In genomic region chr2:156341482-156342251, GRCh38 we compare ENCODE assay signal across 8 cellular contexts. TPM values are rescaled to one million over a fixed set of nuclear protein-coding genes. Genes with fewer than 3 reads are reported as not detected.
DNase-seq lines count a peak whose midpoint lies in the region; ATAC-seq lines count a peak whose summit lies in the region.

No MANE protein-coding gene starts in this region.

- peak overlapping the region; percentile 91 for H3K4me3 Mint-ChIP-seq in activated T-cell treated with anti-CD3 and anti-CD28 coated beads, Interleukin-2, amount 50 U/mL, for 24 hours

- H3K27ac Mint-ChIP-seq in activated T-cell treated with anti-CD3 and anti-CD28 coated beads, Interleukin-2, amount 50 U/mL, for 24 hours = peak overlapping the region; percentile 99

- no peaks in the 10 kb centered on the region for H3K9me3 ChIP-seq in esophagus (ENCODE audit: control insufficient read depth in 2 of 2, insufficient read depth in 1 of 2, low read depth in 1 of 2, low read length in 1 of 2)
- H3K9me3 ChIP-seq in muscle layer of duodenum (ENCODE audit: control insufficient read depth in 1 of 2, low read length in 2 of 2) = no peaks in the 10 kb centered on the region

- peak overlapping the region; percentile 70 to 86 for H3K4me3 ChIP-seq in esophagus (ENCODE audit: low read depth in 1 of 2, low read length in 2 of 2)
- peak overlapping the region; percentile 77 to 90 for H3K4me3 ChIP-seq in muscle layer of duodenum (ENCODE audit: low read depth in 1 of 2, low read length in 2 of 2)

- H3K27ac ChIP-seq in esophagus (ENCODE audit: low read depth in 2 of 2, low read length in 1 of 2) (peak overlapping the region; percentile 99 to 100), muscle layer of duodenum (ENCODE audit: low read length) (peak overlapping the region; percentile 98)

- peaks cover 18% of the 10 kb centered on the region for H3K36me3 Mint-ChIP-seq in activated T-cell treated with anti-CD3 and anti-CD28 coated beads, Interleukin-2, amount 50 U/mL, for 24 hours (ENCODE audit: low read depth)

- 0 to 1% methylated on average over 52 to 62 of the region's 62 CpGs for WGBS in esophagus, 2 donors

- H3K4me1 Mint-ChIP-seq in activated T-cell treated with anti-CD3 and anti-CD28 coated beads, Interleukin-2, amount 50 U/mL, for 24 hours (ENCODE audit: low read depth) = peaks cover 60% of the 10 kb centered on the region

- no peaks in the 10 kb centered on the region for H3K4me1 ChIP-seq in esophagus (ENCODE audit: control insufficient read depth in 2 of 2, insufficient read depth in 2 of 2, low read length in 1 of 2)
- peaks cover 6 to 8% of the 10 kb centered on the region in 2 donors for H3K4me1 ChIP-seq in muscle layer of duodenum (ENCODE audit: control insufficient read depth in 1 of 2, insufficient read depth in 2 of 2, low read length in 2 of 2)

- H3K27me3 ChIP-seq in esophagus (ENCODE audit: control insufficient read depth in 1 of 2, insufficient read depth in 2 of 2, low read length in 2 of 2) (no peaks in the 10 kb centered on the region), muscle layer of duodenum (ENCODE audit: low read depth, low read length) (no peaks in the 10 kb centered on the region)

- ATAC-seq in GM21528 (IDR thresholded peaks at IDR 0.05; ENCODE audit: low FRiP score, unreplicated experiment) = peak; percentile 90

- no peaks in the 10 kb centered on the region for H3K9me3 Mint-ChIP-seq in activated T-cell treated with anti-CD3 and anti-CD28 coated beads, Interleukin-2, amount 50 U/mL, for 24 hours

- H3K36me3 ChIP-seq in esophagus (ENCODE audit: control insufficient read depth in 2 of 2, insufficient read depth in 2 of 2, low read length in 1 of 2) = no peaks in the 10 kb centered on the region
- peaks cover 0 to 4% of the 10 kb centered on the region in 2 donors for H3K36me3 ChIP-seq in muscle layer of duodenum (ENCODE audit: control insufficient read depth in 1 of 2, insufficient read depth in 2 of 2, low read length in 2 of 2)

- no peaks in the 10 kb centered on the region for H3K27me3 Mint-ChIP-seq in activated T-cell treated with anti-CD3 and anti-CD28 coated beads, Interleukin-2, amount 50 U/mL, for 24 hours

- DNase-seq in DMS 273 treated with DMSO at 0.1 percent for 48 hours (lab: John Stamatoyannopoulos, UW) (peak; percentile 86), HuH-7 (ENCODE audit: low spot score) (peak; percentile 82), OCI-M2 (lab: John Stamatoyannopoulos, UW; ENCODE audit: unreplicated experiment) (peak; percentile 54)
- peak; percentile 93 for DNase-seq in activated T-cell treated with anti-CD3 and anti-CD28 coated beads, Interleukin-2, amount 50 U/mL, for 24 hours
- peak; percentile 83 to 90 for DNase-seq in stimulated activated CD8-positive, alpha-beta memory T cell treated with anti-CD3 and anti-CD28 coated beads, Interleukin-7, amount 100 ng/mL, for 48 hours (ENCODE audit: extremely low read depth in 1 of 2, low read depth in 1 of 2)

RNA-seq across cellular contexts. Expression of gene NR4A2, which starts 9.1 kb away (rescaled TPM):
- polyA plus RNA-seq in esophagus = 1 to 10 TPM; 1.6 to 2.0 TPM

Comparison
In these comparisons a context has a peak if more than half of its experiments do, and no peak if none do; other contexts are left out.
1. Peak in every context shown above with its lines: DNase-seq, ATAC-seq, H3K4me3 ChIP-seq and H3K27ac ChIP-seq.